28 cellular contexts compared by ENCODE assay signal in the genomic region with DNA sequence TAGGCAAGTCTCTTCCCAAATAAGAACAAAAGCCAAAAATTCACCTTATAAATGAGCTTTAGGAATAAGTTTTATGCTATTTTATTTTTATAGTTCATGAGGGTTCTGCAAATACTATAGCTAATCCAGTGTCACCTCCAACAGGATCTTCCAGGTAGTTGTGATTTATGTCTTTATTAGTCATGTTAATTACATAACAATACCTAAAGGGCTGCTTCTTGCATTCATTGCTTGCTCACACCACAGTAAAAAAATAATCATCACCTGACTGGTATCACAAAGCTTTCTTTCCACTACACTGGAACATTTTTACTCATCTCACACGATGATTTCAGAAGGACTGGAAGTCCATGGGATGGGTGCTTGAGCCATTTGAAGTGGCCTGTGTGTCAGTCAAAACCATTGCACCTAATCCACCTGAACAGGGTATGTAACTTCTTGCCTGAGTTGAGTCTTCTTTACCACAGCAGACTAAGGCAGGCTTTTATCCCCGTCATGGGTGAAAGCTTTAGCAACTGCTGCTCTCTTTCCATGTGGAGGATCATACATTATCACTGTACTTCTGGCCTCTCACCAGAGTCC.
DNase-seq lines count a peak whose midpoint lies in the region; ATAC-seq and TF ChIP-seq lines count a peak whose summit lies in the region.
"Had no signal": no experiment of that assay in that cellular context is flagged by ENCODE, and none has a peak within 500 bp of the region (broad histone marks: within the 10 kb centered on the region; RNA-seq: fewer than 3 reads in every experiment).

No MANE protein-coding gene starts in this region.

- no peaks in the 10 kb centered on the region for H3K4me1 Mint-ChIP-seq in stimulated activated naive CD8-positive, alpha-beta T cell treated with anti-CD3 and anti-CD28 coated beads, Interleukin-15, amount 100 ng/mL, for 72 hours
- H3K4me1 Mint-ChIP-seq: natural killer cell had no signal

- no TSS peak for BruUV-seq in mammary epithelial cell (replicated peaks; lab: Mats Ljungman, UMichigan)

- H4K20me1 ChIP-seq in mammary epithelial cell (ENCODE audit: insufficient read depth, low read length) (no peaks in the 10 kb centered on the region), smooth muscle cell (ENCODE audit: low read depth) (no peaks in the 10 kb centered on the region)
- H4K20me1 ChIP-seq: BLaER1 had no signal

- H3K4me2 ChIP-seq in mammary epithelial cell (ENCODE audit: insufficient read depth, low read depth, low read length) (peak overlapping the region; percentile 29), mesenchymal stem cell (ENCODE audit: low read length, poor library complexity, severe bottlenecking) (no peak overlapping the region), smooth muscle cell (no peak overlapping the region)
- H3K4me2 ChIP-seq: BLaER1 had no signal

- no peak overlapping the region for H3K4me3 ChIP-seq in Jurkat, Clone E6-1 (ENCODE audit: low read length)
- H3K4me3 ChIP-seq in mammary epithelial cell (replicated peaks in 1 of 3; ENCODE audit: insufficient read depth in 1 of 3, low read depth in 2 of 3, low read length in 3 of 3) = no peak overlapping the region
- H3K4me3 ChIP-seq in mesenchymal stem cell (ENCODE audit: insufficient read depth in 1 of 2, low read depth in 1 of 2, low read length in 2 of 2) = no peak overlapping the region
- no peak overlapping the region for H3K4me3 ChIP-seq in smooth muscle cell
- H3K4me3 ChIP-seq: BLaER1, GM12878, left lung, psoas muscle, SJSA1, suprapubic skin, vagina had no signal

- peak overlapping the region; percentile 31 to 75 for H2BK12ac ChIP-seq in mesenchymal stem cell (ENCODE audit: low read length in 2 of 2)

- no peaks in the 10 kb centered on the region for H3K79me1 ChIP-seq in mesenchymal stem cell (replicated peaks; ENCODE audit: low read length, poor library complexity, severe bottlenecking)

- H3K23ac ChIP-seq in mesenchymal stem cell (ENCODE audit: low read length in 2 of 2) = no peak overlapping the region

- H2BK5ac ChIP-seq in mesenchymal stem cell (ENCODE audit: low read depth, low read length, poor library complexity, severe bottlenecking) = no peak overlapping the region

- peaks cover 18% of the 10 kb centered on the region for H3F3A ChIP-seq in smooth muscle cell (ENCODE audit: low read depth)

- H2AFZ ChIP-seq in mammary epithelial cell (ENCODE audit: low read depth, low read length) = no peak overlapping the region
- no peak overlapping the region for H2AFZ ChIP-seq in mesenchymal stem cell (ENCODE audit: low read depth, low read length)
- no peak overlapping the region for H2AFZ ChIP-seq in smooth muscle cell (ENCODE audit: low read depth)

- H3K4ac ChIP-seq in mesenchymal stem cell (ENCODE audit: low read depth in 1 of 2, low read length in 2 of 2) = no peak overlapping the region

- H3K18ac ChIP-seq in mesenchymal stem cell (ENCODE audit: low read depth in 1 of 2, low read length in 2 of 2) = peak overlapping the region in 1 of 2 experiments; percentile 33

- ATAC-seq in stimulated activated naive CD8-positive, alpha-beta T cell treated with anti-CD3 and anti-CD28 coated beads, Interleukin-15, amount 100 ng/mL, for 72 hours = no peak
- no peak for ATAC-seq in HG03025 (IDR thresholded peaks at IDR 0.05; ENCODE audit: low FRiP score, unreplicated experiment)
- ATAC-seq: activated naive CD4-positive, alpha-beta T cell treated with anti-CD3 and anti-CD28 coated beads, Interleukin-2, amount 50 U/mL, for 72 hours; GM12878; left lung; natural killer cell; psoas muscle had no signal

- H3K27ac Mint-ChIP-seq in stimulated activated naive CD8-positive, alpha-beta T cell treated with anti-CD3 and anti-CD28 coated beads, Interleukin-15, amount 100 ng/mL, for 72 hours = no peak overlapping the region
- H3K27ac Mint-ChIP-seq: activated naive CD4-positive, alpha-beta T cell treated with anti-CD3 and anti-CD28 coated beads, Interleukin-2, amount 50 U/mL, for 72 hours; natural killer cell had no signal

- DNase-seq in Jurkat, Clone E6-1 (ENCODE audit: low read depth, low spot score) = peak; percentile 64
- DNase-seq in mammary epithelial cell (peak; percentile 85), mesenchymal stem cell (no peak), smooth muscle cell (lab: John Stamatoyannopoulos, UW; ENCODE audit: unreplicated experiment) (no peak), HT-29 (ENCODE audit: low spot score) (no peak)
- no peak for DNase-seq in stimulated activated naive CD8-positive, alpha-beta T cell treated with anti-CD3 and anti-CD28 coated beads, Interleukin-15, amount 100 ng/mL, for 72 hours
- DNase-seq: activated CD4-positive, alpha-beta T cell treated with anti-CD3 and anti-CD28 coated beads for 48 hours; activated effector memory CD4-positive, alpha-beta T cell treated with Interleukin-2 at 50 U/mL for 16 hours; amygdala; DMS 273 treated with DMSO at 0.1 percent for 48 hours; Karpas-422; left lung; mesendoderm; natural killer cell; NCI-H1694; NCI-H2171; NCI-H82; occipital lobe; psoas muscle; stimulated activated naive CD4-positive, alpha-beta T cell; WERI-Rb-1 had no signal

- CTCF ChIA-PET in mammary epithelial cell (lab: Charles Lee; ENCODE audit: low non-redundant PET) = interaction anchor here (0.7 to 1.2 kb wide), 2 partner anchors 26 to 433 kb away, joined by 4 to 6 read pairs; no protein-coding TSS in a partner anchor

- H3K9me3 ChIP-seq in mammary epithelial cell (replicated peaks; ENCODE audit: insufficient read depth, low read length) (no peaks in the 10 kb centered on the region), mesenchymal stem cell (ENCODE audit: control insufficient read depth, low read length) (no peaks in the 10 kb centered on the region), smooth muscle cell (replicated peaks; ENCODE audit: low read depth) (no peaks in the 10 kb centered on the region)
- H3K9me3 ChIP-seq: BLaER1, left lung, psoas muscle, SJSA1, suprapubic skin, vagina had no signal

- no peak overlapping the region for H3K14ac ChIP-seq in mesenchymal stem cell (ENCODE audit: low read length in 2 of 2)

- H3K36me3 ChIP-seq in mammary epithelial cell (ENCODE audit: insufficient read depth, low read length) = no peaks in the 10 kb centered on the region
- H3K36me3 ChIP-seq in mesenchymal stem cell (ENCODE audit: control insufficient read depth in 1 of 2, insufficient read depth in 2 of 2, low read depth in 1 of 2, low read length in 2 of 2) = no peaks in the 10 kb centered on the region
- H3K36me3 ChIP-seq in smooth muscle cell (ENCODE audit: low read depth) = no peaks in the 10 kb centered on the region
- H3K36me3 ChIP-seq: BLaER1, left lung, SJSA1, suprapubic skin, vagina, WERI-Rb-1 had no signal

- H3K27ac ChIP-seq in mammary epithelial cell (ENCODE audit: insufficient read depth, low read depth, low read length) (peak overlapping the region; percentile 79), mesenchymal stem cell (ENCODE audit: low read length, poor library complexity, severe bottlenecking) (no peak overlapping the region), smooth muscle cell (ENCODE audit: low read depth) (peak overlapping the region; percentile 41)
- H3K27ac ChIP-seq: BLaER1, left lung, psoas muscle, suprapubic skin, vagina, WERI-Rb-1 had no signal

- intact Hi-C loops in mammary epithelial cell (cut with micrococcal nuclease) = loop anchor here (1.0 to 5.0 kb wide), 2 partner anchors 104 to 491 kb away; no protein-coding TSS in a partner anchor

- H3K79me2 ChIP-seq in mammary epithelial cell (ENCODE audit: insufficient read depth, low read length) (peaks cover 17% of the 10 kb centered on the region), smooth muscle cell (ENCODE audit: low read depth) (no peaks in the 10 kb centered on the region)

- H3K4me3 Mint-ChIP-seq in stimulated activated naive CD8-positive, alpha-beta T cell treated with anti-CD3 and anti-CD28 coated beads, Interleukin-15, amount 100 ng/mL, for 72 hours = no peak overlapping the region
- H3K4me3 Mint-ChIP-seq: natural killer cell had no signal

- peaks cover 21% of the 10 kb centered on the region for H3K27me3 Mint-ChIP-seq in stimulated activated naive CD8-positive, alpha-beta T cell treated with anti-CD3 and anti-CD28 coated beads, Interleukin-15, amount 100 ng/mL, for 72 hours

- H4K91ac ChIP-seq in mesenchymal stem cell (ENCODE audit: low read length) = peak overlapping the region; percentile 41

- no peak overlapping the region for H2BK120ac ChIP-seq in mesenchymal stem cell (ENCODE audit: low read depth, low read length)

- peaks cover 73% of the 10 kb centered on the region for H3K4me1 ChIP-seq in mammary epithelial cell (ENCODE audit: insufficient read depth, low read length)
- H3K4me1 ChIP-seq in mesenchymal stem cell (ENCODE audit: control insufficient read depth, insufficient read depth, low read depth, low read length) = peaks cover 4% of the 10 kb centered on the region
- H3K4me1 ChIP-seq in smooth muscle cell (ENCODE audit: low read depth) = peaks cover 11% of the 10 kb centered on the region
- H3K4me1 ChIP-seq: BLaER1, left lung, psoas muscle had no signal

- H3K9me3 Mint-ChIP-seq in stimulated activated naive CD8-positive, alpha-beta T cell treated with anti-CD3 and anti-CD28 coated beads, Interleukin-15, amount 100 ng/mL, for 72 hours = no peaks in the 10 kb centered on the region
- H3K9me3 Mint-ChIP-seq: activated naive CD4-positive, alpha-beta T cell treated with anti-CD3 and anti-CD28 coated beads, Interleukin-2, amount 50 U/mL, for 72 hours; natural killer cell had no signal

- peak overlapping the region; percentile 45 for H4K8ac ChIP-seq in mesenchymal stem cell (ENCODE audit: low read length)

- in situ Hi-C loops in mammary epithelial cell (cut with MboI; ENCODE audit: low sequenced_read_pairs in 2 of 2) = no loop called here

- 50% methylated on average over 2 of the region's 2 CpGs for WGBS in mammary epithelial cell (ENCODE audit: low coverage, missing lambda C conversion rate)
- 82% methylated on average over 2 of the region's 2 CpGs for WGBS in mesenchymal stem cell
- 68% methylated on average over 2 of the region's 2 CpGs for WGBS in smooth muscle cell (ENCODE audit: low lambda C conversion rate)

- dilution Hi-C loops in mammary epithelial cell (cut with HindIII; ENCODE audit: low sequenced_read_pairs) = loop anchor here (5.0 kb wide), 3 partner anchors 44 to 379 kb away; no protein-coding TSS in a partner anchor

- H3K27me3 ChIP-seq in mammary epithelial cell (ENCODE audit: insufficient read depth, low read length) (no peaks in the 10 kb centered on the region), mesenchymal stem cell (ENCODE audit: control insufficient read depth in 1 of 2, insufficient read depth in 1 of 2, low read length in 2 of 2) (no peaks in the 10 kb centered on the region), smooth muscle cell (ENCODE audit: low read depth) (no peaks in the 10 kb centered on the region)
- H3K27me3 ChIP-seq: BLaER1, left lung, SJSA1, suprapubic skin, vagina had no signal

- TF ChIP-seq CTCF in mammary epithelial cell (conservative IDR thresholded peaks at IDR 0.05 in 1 of 2, IDR thresholded peaks at IDR 0.05 in 1 of 2; ENCODE audit: extremely low read depth in 1 of 2, insufficient read depth in 1 of 2, low read depth in 1 of 2, low read length in 2 of 2) (peak; percentile 17 to 32), smooth muscle cell (IDR thresholded peaks at IDR 0.05; ENCODE audit: borderline replicate concordance, insufficient read depth, poor library complexity, severe bottlenecking) (no peak)

- H2BK15ac ChIP-seq in mesenchymal stem cell (ENCODE audit: low read depth, poor library complexity, severe bottlenecking) = no peak overlapping the region

- no peak overlapping the region for H2AK5ac ChIP-seq in mesenchymal stem cell (ENCODE audit: low read length, severe bottlenecking)

- H3K9ac ChIP-seq in mammary epithelial cell (ENCODE audit: insufficient read depth, low read length) (peak overlapping the region; percentile 43), mesenchymal stem cell (ENCODE audit: low read length) (no peak overlapping the region), smooth muscle cell (ENCODE audit: low read depth) (no peak overlapping the region)
- H3K9ac ChIP-seq: BLaER1 had no signal

Comparison
In these comparisons a context has a peak if more than half of its experiments do, and no peak if none do; other contexts are left out.
1. DNase-seq: peak in Jurkat, Clone E6-1 (single experiment) and mammary epithelial cell (single experiment); none in mesenchymal stem cell (single experiment), smooth muscle cell (single experiment), stimulated activated naive CD8-positive, alpha-beta T cell treated with anti-CD3 and anti-CD28 coated beads, Interleukin-15, amount 100 ng/mL, for 72 hours (0 of 2) and HT-29 (single experiment).